In the genomic region with DNA sequence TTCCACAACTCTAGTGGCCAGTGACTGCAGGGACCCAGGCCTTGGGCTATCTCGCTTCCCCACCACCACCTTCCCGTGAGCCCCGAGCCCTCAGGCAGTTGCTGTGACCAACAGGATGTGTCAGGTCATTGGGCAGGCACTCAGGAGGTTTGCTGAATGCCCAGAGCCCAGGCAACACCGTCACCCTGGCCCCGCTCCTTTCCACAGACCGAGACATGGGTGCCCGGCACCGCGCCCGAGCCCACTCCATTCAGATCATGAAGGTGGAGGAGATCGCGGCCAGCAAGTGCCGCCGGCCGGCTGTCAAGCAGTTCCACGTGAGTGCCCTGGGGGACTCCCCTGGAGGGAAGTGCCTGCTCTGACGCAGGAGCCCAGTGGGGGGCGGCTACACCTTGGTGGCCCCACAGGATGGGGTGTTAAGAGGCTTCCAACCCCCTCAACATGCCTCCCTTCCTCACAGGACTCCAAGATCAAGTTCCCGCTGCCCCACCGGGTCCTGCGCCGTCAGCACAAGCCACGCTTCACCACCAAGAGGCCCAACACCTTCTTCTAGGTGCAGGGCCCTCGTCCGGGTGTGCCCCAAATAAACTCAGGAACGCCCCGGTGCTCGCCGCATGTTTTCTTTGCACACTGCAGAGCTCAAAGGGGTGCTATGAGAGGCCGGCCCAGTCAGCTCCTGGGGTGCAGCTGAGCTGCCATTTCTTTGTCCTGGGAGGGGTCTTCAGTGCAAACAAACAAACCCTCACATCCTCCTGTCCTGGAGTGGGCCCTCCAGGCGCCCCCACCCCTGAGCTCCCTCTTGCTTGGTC, we compare ENCODE assay signal across 1 cellular context.
TF ChIP-seq lines count a peak whose summit lies in the region.

No MANE protein-coding gene starts in this region.

TF ChIP-seq in K562, 482 proteins besides CTCF, POLR2A, EP300 and RAD21 (continues in another document):
- TF ChIP-seq RBM22 (IDR thresholded peaks at IDR 0.05; ENCODE audit: low read depth, low read length, poor library complexity, severe bottlenecking) (peak; percentile 79), RBFOX2 (IDR thresholded peaks at IDR 0.05; ENCODE audit: low read depth, low read length) (peak; percentile 80), STAG1 (CRISPR knock-in tag; IDR thresholded peaks at IDR 0.05; ENCODE audit: borderline replicate concordance) (no peak), ZBTB43 (CRISPR knock-in tag; IDR thresholded peaks at IDR 0.05) (no peak), KLF16 (IDR thresholded peaks at IDR 0.05) (no peak), E2F3 (CRISPR knock-in tag; IDR thresholded peaks at IDR 0.05) (no peak), NFIC (IDR thresholded peaks at IDR 0.05) (0 out of 2 replicates have a peak, but pooled peaks have one; percentile 2), ZKSCAN1 (IDR thresholded peaks at IDR 0.05; ENCODE audit: low read depth, low read length) (no peak), JUNB (CRISPR knock-in tag; conservative IDR thresholded peaks at IDR 0.05) (no peak), POLR3G (IDR thresholded peaks at IDR 0.05; ENCODE audit: extremely low read depth, insufficient read length, insufficient replicate concordance) (no peak), ZNF165 (CRISPR knock-in tag; IDR thresholded peaks at IDR 0.05; ENCODE audit: borderline replicate concordance) (no peak), OTX1 (CRISPR knock-in tag; IDR thresholded peaks at IDR 0.05) (no peak), ZFPM2 (CRISPR knock-in tag; IDR thresholded peaks at IDR 0.05) (no peak), FOXA3 (CRISPR knock-in tag; conservative IDR thresholded peaks at IDR 0.05 in 1 of 2, IDR thresholded peaks at IDR 0.05 in 1 of 2) (peak in 1 of 2 experiments; percentile 11; a peak in 1 of 4 replicates), KLF13 (tag; IDR thresholded peaks at IDR 0.05; ENCODE audit: borderline replicate concordance, low read depth) (no peak), ZNF561 (CRISPR knock-in tag; conservative IDR thresholded peaks at IDR 0.05) (no peak), FIP1L1 (IDR thresholded peaks at IDR 0.05; ENCODE audit: low read depth, low read length, poor library complexity, severe bottlenecking) (peak; percentile 39), AFF4 (CRISPR knock-in tag; IDR thresholded peaks at IDR 0.05) (0 out of 2 replicates have a peak, but pooled peaks have one; percentile 38), SMAD1 (IDR thresholded peaks at IDR 0.05; ENCODE audit: low read depth, low read length, partially characterized antibody) (no peak)
- TF ChIP-seq, protein P1, sequence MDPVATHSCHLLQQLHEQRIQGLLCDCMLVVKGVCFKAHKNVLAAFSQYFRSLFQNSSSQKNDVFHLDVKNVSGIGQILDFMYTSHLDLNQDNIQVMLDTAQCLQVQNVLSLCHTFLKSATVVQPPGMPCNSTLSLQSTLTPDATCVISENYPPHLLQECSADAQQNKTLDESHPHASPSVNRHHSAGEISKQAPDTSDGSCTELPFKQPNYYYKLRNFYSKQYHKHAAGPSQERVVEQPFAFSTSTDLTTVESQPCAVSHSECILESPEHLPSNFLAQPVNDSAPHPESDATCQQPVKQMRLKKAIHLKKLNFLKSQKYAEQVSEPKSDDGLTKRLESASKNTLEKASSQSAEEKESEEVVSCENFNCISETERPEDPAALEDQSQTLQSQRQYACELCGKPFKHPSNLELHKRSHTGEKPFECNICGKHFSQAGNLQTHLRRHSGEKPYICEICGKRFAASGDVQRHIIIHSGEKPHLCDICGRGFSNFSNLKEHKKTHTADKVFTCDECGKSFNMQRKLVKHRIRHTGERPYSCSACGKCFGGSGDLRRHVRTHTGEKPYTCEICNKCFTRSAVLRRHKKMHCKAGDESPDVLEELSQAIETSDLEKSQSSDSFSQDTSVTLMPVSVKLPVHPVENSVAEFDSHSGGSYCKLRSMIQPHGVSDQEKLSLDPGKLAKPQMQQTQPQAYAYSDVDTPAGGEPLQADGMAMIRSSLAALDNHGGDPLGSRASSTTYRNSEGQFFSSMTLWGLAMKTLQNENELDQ (CRISPR knock-in tag; IDR thresholded peaks at IDR 0.05; ENCODE audit: borderline replicate concordance): no peak
- TF ChIP-seq, protein P2, sequence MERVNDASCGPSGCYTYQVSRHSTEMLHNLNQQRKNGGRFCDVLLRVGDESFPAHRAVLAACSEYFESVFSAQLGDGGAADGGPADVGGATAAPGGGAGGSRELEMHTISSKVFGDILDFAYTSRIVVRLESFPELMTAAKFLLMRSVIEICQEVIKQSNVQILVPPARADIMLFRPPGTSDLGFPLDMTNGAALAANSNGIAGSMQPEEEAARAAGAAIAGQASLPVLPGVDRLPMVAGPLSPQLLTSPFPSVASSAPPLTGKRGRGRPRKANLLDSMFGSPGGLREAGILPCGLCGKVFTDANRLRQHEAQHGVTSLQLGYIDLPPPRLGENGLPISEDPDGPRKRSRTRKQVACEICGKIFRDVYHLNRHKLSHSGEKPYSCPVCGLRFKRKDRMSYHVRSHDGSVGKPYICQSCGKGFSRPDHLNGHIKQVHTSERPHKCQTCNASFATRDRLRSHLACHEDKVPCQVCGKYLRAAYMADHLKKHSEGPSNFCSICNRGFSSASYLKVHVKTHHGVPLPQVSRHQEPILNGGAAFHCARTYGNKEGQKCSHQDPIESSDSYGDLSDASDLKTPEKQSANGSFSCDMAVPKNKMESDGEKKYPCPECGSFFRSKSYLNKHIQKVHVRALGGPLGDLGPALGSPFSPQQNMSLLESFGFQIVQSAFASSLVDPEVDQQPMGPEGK (CRISPR knock-in tag; IDR thresholded peaks at IDR 0.05; ENCODE audit: borderline replicate concordance): no peak
- TF ChIP-seq, protein P3, sequence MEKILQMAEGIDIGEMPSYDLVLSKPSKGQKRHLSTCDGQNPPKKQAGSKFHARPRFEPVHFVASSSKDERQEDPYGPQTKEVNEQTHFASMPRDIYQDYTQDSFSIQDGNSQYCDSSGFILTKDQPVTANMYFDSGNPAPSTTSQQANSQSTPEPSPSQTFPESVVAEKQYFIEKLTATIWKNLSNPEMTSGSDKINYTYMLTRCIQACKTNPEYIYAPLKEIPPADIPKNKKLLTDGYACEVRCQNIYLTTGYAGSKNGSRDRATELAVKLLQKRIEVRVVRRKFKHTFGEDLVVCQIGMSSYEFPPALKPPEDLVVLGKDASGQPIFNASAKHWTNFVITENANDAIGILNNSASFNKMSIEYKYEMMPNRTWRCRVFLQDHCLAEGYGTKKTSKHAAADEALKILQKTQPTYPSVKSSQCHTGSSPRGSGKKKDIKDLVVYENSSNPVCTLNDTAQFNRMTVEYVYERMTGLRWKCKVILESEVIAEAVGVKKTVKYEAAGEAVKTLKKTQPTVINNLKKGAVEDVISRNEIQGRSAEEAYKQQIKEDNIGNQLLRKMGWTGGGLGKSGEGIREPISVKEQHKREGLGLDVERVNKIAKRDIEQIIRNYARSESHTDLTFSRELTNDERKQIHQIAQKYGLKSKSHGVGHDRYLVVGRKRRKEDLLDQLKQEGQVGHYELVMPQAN (IDR thresholded peaks at IDR 0.05; ENCODE audit: borderline replicate concordance): no peak
- TF ChIP-seq, protein P4, sequence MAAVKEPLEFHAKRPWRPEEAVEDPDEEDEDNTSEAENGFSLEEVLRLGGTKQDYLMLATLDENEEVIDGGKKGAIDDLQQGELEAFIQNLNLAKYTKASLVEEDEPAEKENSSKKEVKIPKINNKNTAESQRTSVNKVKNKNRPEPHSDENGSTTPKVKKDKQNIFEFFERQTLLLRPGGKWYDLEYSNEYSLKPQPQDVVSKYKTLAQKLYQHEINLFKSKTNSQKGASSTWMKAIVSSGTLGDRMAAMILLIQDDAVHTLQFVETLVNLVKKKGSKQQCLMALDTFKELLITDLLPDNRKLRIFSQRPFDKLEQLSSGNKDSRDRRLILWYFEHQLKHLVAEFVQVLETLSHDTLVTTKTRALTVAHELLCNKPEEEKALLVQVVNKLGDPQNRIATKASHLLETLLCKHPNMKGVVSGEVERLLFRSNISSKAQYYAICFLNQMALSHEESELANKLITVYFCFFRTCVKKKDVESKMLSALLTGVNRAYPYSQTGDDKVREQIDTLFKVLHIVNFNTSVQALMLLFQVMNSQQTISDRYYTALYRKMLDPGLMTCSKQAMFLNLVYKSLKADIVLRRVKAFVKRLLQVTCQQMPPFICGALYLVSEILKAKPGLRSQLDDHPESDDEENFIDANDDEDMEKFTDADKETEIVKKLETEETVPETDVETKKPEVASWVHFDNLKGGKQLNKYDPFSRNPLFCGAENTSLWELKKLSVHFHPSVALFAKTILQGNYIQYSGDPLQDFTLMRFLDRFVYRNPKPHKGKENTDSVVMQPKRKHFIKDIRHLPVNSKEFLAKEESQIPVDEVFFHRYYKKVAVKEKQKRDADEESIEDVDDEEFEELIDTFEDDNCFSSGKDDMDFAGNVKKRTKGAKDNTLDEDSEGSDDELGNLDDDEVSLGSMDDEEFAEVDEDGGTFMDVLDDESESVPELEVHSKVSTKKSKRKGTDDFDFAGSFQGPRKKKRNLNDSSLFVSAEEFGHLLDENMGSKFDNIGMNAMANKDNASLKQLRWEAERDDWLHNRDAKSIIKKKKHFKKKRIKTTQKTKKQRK (IDR thresholded peaks at IDR 0.05; ENCODE audit: borderline replicate concordance, low read depth, low read length): no peak
